Comparison of ENCODE assay signal across 8 cellular contexts in genomic region chr16:30903002-30903401, GRCh38. TPM values are rescaled to one million over a fixed set of nuclear protein-coding genes. Genes with fewer than 3 reads are reported as not detected.
A peak's percentile ranks its signal among the peaks of the same experiment; 100 is the strongest.
DNase-seq lines count a peak whose midpoint lies in the region; ATAC-seq and TF ChIP-seq lines count a peak whose summit lies in the region.

No MANE protein-coding gene starts in this region.

- no peaks in the 10 kb centered on the region for H3K4me1 ChIP-seq in Caco-2
- no peaks in the 10 kb centered on the region; the same call in 1 of the 2 replicates for H3K4me1 ChIP-seq in PC-3 (ENCODE audit: insufficient read depth, low read length)
- no peaks in the 10 kb centered on the region for H3K4me1 ChIP-seq in parathyroid adenoma

- H3K4me3 ChIP-seq in Caco-2 (ENCODE audit: low read depth, low read length) (no peak overlapping the region), PC-3 (ENCODE audit: low read length) (no peak overlapping the region), coronary artery (no peak overlapping the region), parathyroid adenoma (ENCODE audit: low read depth, low read length) (no peak overlapping the region)

- H3K27ac ChIP-seq in PC-3 (ENCODE audit: low read length) = no peak overlapping the region
- H3K27ac ChIP-seq in coronary artery = peak overlapping the region; percentile 75 to 94
- H3K27ac ChIP-seq in parathyroid adenoma = peak overlapping the region; percentile 68

- POLR2A ChIA-PET in Caco-2 (lab: Charles Lee) = no interaction called here
- POLR2A ChIA-PET in PC-3 (lab: Charles Lee; ENCODE audit: unreplicated experiment) = interaction anchor here (0.6 kb wide), 1 partner anchor 58 kb away, joined by 4 read pairs; no protein-coding TSS in a partner anchor

- DNase-seq in Caco-2 = no peak
- no peak for DNase-seq in PC-3
- DNase-seq in coronary artery (ENCODE audit: low spot score) = no peak
- no peak for DNase-seq in NCI-H187 treated with DMSO at 0.1 percent for 48 hours (lab: John Stamatoyannopoulos, UW)
- no peak for DNase-seq in DMS79 treated with DMSO at 0.1 percent for 48 hours (lab: John Stamatoyannopoulos, UW)
- no peak for DNase-seq in HCEC 1CT

- H3K36me3 ChIP-seq in Caco-2 (ENCODE audit: control insufficient read depth, insufficient read depth, low read length) (no peaks in the 10 kb centered on the region), PC-3 (ENCODE audit: low read depth, low read length) (no peaks in the 10 kb centered on the region), parathyroid adenoma (ENCODE audit: control insufficient read depth, insufficient read depth, low read length) (no peaks in the 10 kb centered on the region)

- no peaks in the 10 kb centered on the region for H3K27me3 ChIP-seq in Caco-2 (replicated peaks; ENCODE audit: control insufficient read depth, insufficient read depth, low read length)
- no peaks in the 10 kb centered on the region for H3K27me3 ChIP-seq in PC-3 (ENCODE audit: low read length)
- H3K27me3 ChIP-seq in parathyroid adenoma (ENCODE audit: control insufficient read depth, insufficient read depth, low read length) = no peaks in the 10 kb centered on the region

- H3F3A ChIP-seq in PC-3 (ENCODE audit: low read length, unreplicated experiment) = no peaks in the 10 kb centered on the region

- H3K27me3 Mint-ChIP-seq in Caco-2 (ENCODE audit: insufficient read depth, unreplicated experiment) = no peaks in the 10 kb centered on the region

- H3K9ac ChIP-seq in PC-3 (ENCODE audit: low read length) = no peak overlapping the region
- no peak overlapping the region for H3K9ac ChIP-seq in parathyroid adenoma

- no peak overlapping the region for H3K4me2 ChIP-seq in PC-3 (ENCODE audit: low read length)
- H3K4me2 ChIP-seq in parathyroid adenoma (ENCODE audit: low read length) = no peak overlapping the region

- BruUV-seq in Caco-2 (replicated peaks; lab: Mats Ljungman, UMichigan) (no TSS peak), PC-3 (replicated peaks; lab: Mats Ljungman, UMichigan) (no TSS peak)

- H4K20me1 ChIP-seq in PC-3 (ENCODE audit: low read length) = no peaks in the 10 kb centered on the region

- H3K79me2 ChIP-seq in PC-3 (ENCODE audit: low read length) (no peaks in the 10 kb centered on the region), parathyroid adenoma (no peaks in the 10 kb centered on the region)

- no peaks in the 10 kb centered on the region for H3K9me3 Mint-ChIP-seq in Caco-2 (ENCODE audit: unreplicated experiment)

- peaks cover 9% of the 10 kb centered on the region for H3K4me1 Mint-ChIP-seq in Caco-2 (ENCODE audit: low read depth, unreplicated experiment)

- TF ChIP-seq CTCF in Caco-2 (IDR thresholded peaks at IDR 0.05; ENCODE audit: insufficient read depth in 1 of 2, low read depth in 1 of 2, low read length in 1 of 2, severe bottlenecking in 1 of 2, unreplicated experiment in 1 of 2) (no peak), PC-3 (conservative IDR thresholded peaks at IDR 0.05; ENCODE audit: low read depth, low read length) (no peak), coronary artery (IDR thresholded peaks at IDR 0.05) (no peak), parathyroid adenoma (IDR thresholded peaks at IDR 0.05) (no peak)

- H3K9me3 ChIP-seq in Caco-2 (no peaks in the 10 kb centered on the region), PC-3 (ENCODE audit: low read length) (no peaks in the 10 kb centered on the region), parathyroid adenoma (ENCODE audit: control insufficient read depth, low read length) (no peaks in the 10 kb centered on the region)

- ATAC-seq in PC-3 (no peak), GM21526 (IDR thresholded peaks at IDR 0.05; ENCODE audit: low FRiP score, unreplicated experiment) (no peak)

- H2AFZ ChIP-seq in PC-3 (ENCODE audit: low read length) = peak overlapping the region; percentile 86
- H2AFZ ChIP-seq in parathyroid adenoma = peak overlapping the region; percentile 96

- H3K4me3 Mint-ChIP-seq in Caco-2 (ENCODE audit: unreplicated experiment) = peak overlapping the region; percentile 79

- intact Hi-C loops in Caco-2 (cut with micrococcal nuclease; ENCODE audit: unreplicated experiment) (no loop called here), PC-3 (cut with micrococcal nuclease) (loop anchor here (2.0 kb wide), 1 partner anchor 58 kb away; no protein-coding TSS in a partner anchor)

- H3K36me3 Mint-ChIP-seq in Caco-2 (ENCODE audit: insufficient read depth, unreplicated experiment) = no peaks in the 10 kb centered on the region

- CTCF ChIA-PET in Caco-2 (lab: Charles Lee) (interaction anchor here (1.9 kb wide), 1 partner anchor 59 kb away, joined by 12 read pairs; no protein-coding TSS in a partner anchor), PC-3 (lab: Charles Lee) (interaction anchor here (1.9 kb wide), 1 partner anchor 58 kb away, joined by 25 read pairs; no protein-coding TSS in a partner anchor)

- H3K27ac Mint-ChIP-seq in Caco-2 (ENCODE audit: unreplicated experiment) = peak overlapping the region; percentile 6

- H3K9me2 ChIP-seq in PC-3 (replicated peaks; ENCODE audit: low read length) = no peaks in the 10 kb centered on the region

RNA-seq across cellular contexts. Expression of gene CTF1, which starts 6.6 kb away (rescaled TPM):
- total RNA-seq in Caco-2 (2022) (1.8 and 2.4 TPM in 2 replicates), PC-3 (2014; rRNA removed) (0.29 and 0.98 TPM in 2 replicates)

RNA-seq across cellular contexts. Expression of gene BCL7C, which starts 9.1 kb away (rescaled TPM):
- total RNA-seq in Caco-2 (2022) (15.1 and 17.7 TPM in 2 replicates), PC-3 (2014; rRNA removed) (75.6 and 97.3 TPM in 2 replicates)

RNA-seq across cellular contexts. Expression of gene FBXL19, which starts 20.4 kb away (rescaled TPM):
- 20.2 and 23.4 TPM in 2 replicates for total RNA-seq in Caco-2 (2022)
- 36.2 and 48.5 TPM in 2 replicates for total RNA-seq in PC-3 (2014; rRNA removed)

RNA-seq across cellular contexts. Expression of gene ORAI3, which starts 45.9 kb away (rescaled TPM):
- total RNA-seq in Caco-2 (2022) (4.7 TPM in 2 replicates), PC-3 (2014; rRNA removed) (3.6 and 5.7 TPM in 2 replicates)

RNA-seq across cellular contexts. Expression of gene SETD1A, which starts 54.6 kb away (rescaled TPM):
- total RNA-seq in Caco-2 (2022) = 21.5 and 26.3 TPM in 2 replicates
- 7.9 and 8.6 TPM in 2 replicates for total RNA-seq in PC-3 (2014; rRNA removed)
